ENCODE assay signal across 8 cellular contexts in genomic region chr2:62774555-62775366, GRCh38.
DNase-seq lines count a peak whose midpoint lies in the region; ATAC-seq, FAIRE-seq and TF ChIP-seq lines count a peak whose summit lies in the region.

No MANE protein-coding gene starts in this region.

- peak; percentile 80 for FAIRE-seq in GM12892 (lab: Jason Lieb, UNC)
- FAIRE-seq in small intestine (lab: Jason Lieb, UNC), result peak; percentile 94

- peak; percentile 59 for TF ChIP-seq CTCF in AG09309 (IDR thresholded peaks at IDR 0.05; ENCODE audit: control insufficient read depth, insufficient read depth, low read depth, low read length, missing control alignments)
- peak; percentile 51 for TF ChIP-seq CTCF in NB4 (IDR thresholded peaks at IDR 0.05; ENCODE audit: low read depth, low read length)
- peak; percentile 93 for TF ChIP-seq CTCF in VCaP (conservative IDR thresholded peaks at IDR 0.05)

- H3K4me3 ChIP-seq in AG09309 (ENCODE audit: control insufficient read depth, low read depth, low read length), result no peak overlapping the region
- no peak overlapping the region for H3K4me3 ChIP-seq in NB4 (ENCODE audit: low read depth, low read length)
- H3K4me3 ChIP-seq in small intestine (ENCODE audit: low read depth in 1 of 2, low read length in 2 of 2), result no peak overlapping the region

- H3K27ac ChIP-seq in VCaP (peak overlapping the region; percentile 29), small intestine (ENCODE audit: low read depth in 1 of 2, low read length in 1 of 2) (peak overlapping the region in 1 of 2 donors; percentile 38)

- 72 to 75% (median 73%) methylated on average over 5 of the region's 5 CpGs for WGBS in small intestine, 3 donors

- H3K36me3 ChIP-seq in small intestine (ENCODE audit: control insufficient read depth in 2 of 2, insufficient read depth in 2 of 2, low read length in 2 of 2), result no peaks in the 10 kb centered on the region

- H3K4me1 ChIP-seq in small intestine (ENCODE audit: control insufficient read depth in 2 of 2, insufficient read depth in 1 of 2, low read depth in 1 of 2, low read length in 1 of 2), result no peaks in the 10 kb centered on the region

- ATAC-seq in HG02870 (IDR thresholded peaks at IDR 0.05; ENCODE audit: unreplicated experiment), result no peak

- TF ChIP-seq POLR2A in GM12892 (IDR thresholded peaks at IDR 0.05; ENCODE audit: low read depth, low read length) (no peak), NB4 (IDR thresholded peaks at IDR 0.05; ENCODE audit: extremely low read depth, insufficient read length) (no peak)

- H3K9me3 ChIP-seq in small intestine (ENCODE audit: control insufficient read depth, low read depth), result no peaks in the 10 kb centered on the region

- no peaks in the 10 kb centered on the region for H3K27me3 ChIP-seq in small intestine (ENCODE audit: control insufficient read depth in 2 of 2, insufficient read depth in 2 of 2, low read length in 2 of 2)

- DNase-seq in AG09309 (ENCODE audit: low read depth) (no peak), GM12892 (ENCODE audit: insufficient read length) (no peak), NB4 (ENCODE audit: low read depth) (peak; percentile 57), glomerular endothelial cell (ENCODE audit: extremely low read depth, low read depth, low spot score) (peak; percentile 31), small intestine (peak; percentile 59), retina (no peak)

Comparison
In these comparisons a context has a peak if more than half of its experiments do, and no peak if none do; other contexts are left out.
1. DNase-seq: peak in NB4 (single experiment), glomerular endothelial cell (single experiment) and small intestine (single experiment); none in AG09309 (single experiment), GM12892 (single experiment) and retina (single experiment).
2. Peak in every context shown above with its lines, with median percentiles within 50 percentile points of each other: CTCF ChIP-seq.